In genomic region chr10:43404675-43405221, GRCh38 we compare ENCODE assay signal across 9 cellular contexts. TPM values are rescaled to one million over a fixed set of nuclear protein-coding genes. Genes with fewer than 3 reads are reported as not detected.
A peak's percentile ranks its signal among the peaks of the same experiment; 100 is the strongest.
DNase-seq lines count a peak whose midpoint lies in the region; ATAC-seq and TF ChIP-seq lines count a peak whose summit lies in the region.
"Had no signal": no experiment of that assay in that cellular context is flagged by ENCODE, and none has a peak within 500 bp of the region (broad histone marks: within the 10 kb centered on the region; RNA-seq: fewer than 3 reads in every experiment).

No MANE protein-coding gene starts in this region.

- peaks cover 61% of the 10 kb centered on the region for H3K4me1 ChIP-seq in upper lobe of right lung

- peak overlapping the region; percentile 78 for H3K4me2 ChIP-seq in SU-DHL-6 (ENCODE audit: low read depth, low read length, poor library complexity, severe bottlenecking)

- peak overlapping the region; percentile 45 for H3K27ac ChIP-seq in SU-DHL-6 (ENCODE audit: low read depth, low read length)
- no peak overlapping the region for H3K27ac ChIP-seq in upper lobe of right lung
- H3K27ac ChIP-seq in dorsolateral prefrontal cortex, result no peak overlapping the region

- H3K79me2 ChIP-seq in SU-DHL-6 (ENCODE audit: insufficient read depth, low read length), result peaks cover 95% of the 10 kb centered on the region

- intact Hi-C loops in upper lobe of right lung (cut with DNase I) (no loop called here), dorsolateral prefrontal cortex (cut with DNase I) (loop anchor here in 1 of 2 donors (5.0 kb wide), 1 partner anchor 47 kb away; no protein-coding TSS in a partner anchor)

- peaks cover 30% of the 10 kb centered on the region for H4K20me1 ChIP-seq in SU-DHL-6 (ENCODE audit: low read depth, low read length)

- H3K36me3 Mint-ChIP-seq in stimulated activated naive CD8-positive, alpha-beta T cell treated with anti-CD3 and anti-CD28 coated beads, Interleukin-15, Interleukin-2, amounts not matched to agents 100 ng/mL and 50 ng/mL, for 24 hours (ENCODE audit: low read depth), result peaks cover 76% of the 10 kb centered on the region
- H3K36me3 Mint-ChIP-seq in glutamatergic neuron (ENCODE audit: unreplicated experiment), result no peaks in the 10 kb centered on the region

- H3K9me2 ChIP-seq in SU-DHL-6 (replicated peaks; ENCODE audit: insufficient read depth, low read length), result no peaks in the 10 kb centered on the region

- no peaks in the 10 kb centered on the region for H3K27me3 Mint-ChIP-seq in stimulated activated naive CD8-positive, alpha-beta T cell treated with anti-CD3 and anti-CD28 coated beads, Interleukin-15, Interleukin-2, amounts not matched to agents 100 ng/mL and 50 ng/mL, for 24 hours
- peaks cover 3% of the 10 kb centered on the region for H3K27me3 Mint-ChIP-seq in glutamatergic neuron (ENCODE audit: unreplicated experiment)

- peak overlapping the region; percentile 93 for H3K4me3 Mint-ChIP-seq in stimulated activated naive CD8-positive, alpha-beta T cell treated with anti-CD3 and anti-CD28 coated beads, Interleukin-15, Interleukin-2, amounts not matched to agents 100 ng/mL and 50 ng/mL, for 24 hours
- H3K4me3 Mint-ChIP-seq in glutamatergic neuron (ENCODE audit: unreplicated experiment), result peak overlapping the region; percentile 38

- peaks cover 58% of the 10 kb centered on the region for H3F3A ChIP-seq in SU-DHL-6 (ENCODE audit: insufficient read depth)

- H3K27me3 ChIP-seq in SU-DHL-6 (ENCODE audit: low read length), result no peaks in the 10 kb centered on the region
- no peaks in the 10 kb centered on the region for H3K27me3 ChIP-seq in upper lobe of right lung
- H3K27me3 ChIP-seq in dorsolateral prefrontal cortex, result no peaks in the 10 kb centered on the region

- H3K27ac Mint-ChIP-seq in stimulated activated naive CD8-positive, alpha-beta T cell treated with anti-CD3 and anti-CD28 coated beads, Interleukin-15, Interleukin-2, amounts not matched to agents 100 ng/mL and 50 ng/mL, for 24 hours, result peak overlapping the region; percentile 93
- H3K27ac Mint-ChIP-seq in glutamatergic neuron (ENCODE audit: unreplicated experiment), result no peak overlapping the region

- peak overlapping the region; percentile 100 for H3K9ac ChIP-seq in SU-DHL-6 (ENCODE audit: low read length)

- ATAC-seq in stimulated activated naive CD8-positive, alpha-beta T cell treated with anti-CD3 and anti-CD28 coated beads, Interleukin-15, Interleukin-2, amounts not matched to agents 100 U/mL and 50 U/mL, for 24 hours, result no peak
- ATAC-seq in upper lobe of right lung (no peak), HG03565 (IDR thresholded peaks at IDR 0.05; ENCODE audit: unreplicated experiment) (no peak), HG02610 (IDR thresholded peaks at IDR 0.05; ENCODE audit: unreplicated experiment) (no peak)

- H3K36me3 ChIP-seq in SU-DHL-6 (ENCODE audit: low read length), result peaks cover 26% of the 10 kb centered on the region
- peaks cover 16% of the 10 kb centered on the region for H3K36me3 ChIP-seq in upper lobe of right lung

- H3K4me1 Mint-ChIP-seq in stimulated activated naive CD8-positive, alpha-beta T cell treated with anti-CD3 and anti-CD28 coated beads, Interleukin-15, Interleukin-2, amounts not matched to agents 100 ng/mL and 50 ng/mL, for 24 hours (ENCODE audit: low read depth), result peaks cover 58% of the 10 kb centered on the region
- peaks cover 16% of the 10 kb centered on the region for H3K4me1 Mint-ChIP-seq in glutamatergic neuron (ENCODE audit: low read depth, unreplicated experiment)

- DNase-seq in stimulated activated naive CD8-positive, alpha-beta T cell treated with anti-CD3 and anti-CD28 coated beads, Interleukin-15, Interleukin-2, amounts not matched to agents 100 U/mL and 50 U/mL, for 24 hours, result no peak
- DNase-seq in glutamatergic neuron (no peak), upper lobe of right lung (no peak), dorsolateral prefrontal cortex (no peak)
- DNase-seq: DMS153 had no signal

- TF ChIP-seq CTCF in SU-DHL-6 (IDR thresholded peaks at IDR 0.05; ENCODE audit: insufficient read depth, low read length, poor library complexity, severe bottlenecking) (no peak), glutamatergic neuron (IDR thresholded peaks at IDR 0.05; ENCODE audit: partially characterized antibody, unreplicated experiment) (no peak), upper lobe of right lung (IDR thresholded peaks at IDR 0.05) (no peak), dorsolateral prefrontal cortex (IDR thresholded peaks at IDR 0.05 in 54 of 56, conservative IDR thresholded peaks at IDR 0.05 in 2 of 56; ENCODE audit: low read depth in 1 of 56, partially characterized antibody in 56 of 56) (no peak)

- H3K9me3 Mint-ChIP-seq in stimulated activated naive CD8-positive, alpha-beta T cell treated with anti-CD3 and anti-CD28 coated beads, Interleukin-15, Interleukin-2, amounts not matched to agents 100 ng/mL and 50 ng/mL, for 24 hours, result no peaks in the 10 kb centered on the region
- H3K9me3 Mint-ChIP-seq in glutamatergic neuron (ENCODE audit: unreplicated experiment), result peaks cover 6% of the 10 kb centered on the region

- H3K4me3 ChIP-seq in SU-DHL-6 (ENCODE audit: insufficient read depth, low read length, poor library complexity, severe bottlenecking) (peak overlapping the region; percentile 86), upper lobe of right lung (peak overlapping the region; percentile 91), dorsolateral prefrontal cortex (peak overlapping the region in 2 of 59 donors; percentile 2 to 8)

- H2AFZ ChIP-seq in SU-DHL-6 (ENCODE audit: low read depth, low read length, severe bottlenecking), result no peak overlapping the region

- H3K9me3 ChIP-seq in SU-DHL-6 (ENCODE audit: insufficient read depth, low read length), result no peaks in the 10 kb centered on the region
- no peaks in the 10 kb centered on the region for H3K9me3 ChIP-seq in upper lobe of right lung

RNA-seq across cellular contexts. Expression of gene HNRNPF, which starts 4.2 kb away (rescaled TPM):
- total RNA-seq in glutamatergic neuron (ENCODE audit: unreplicated experiment) (99.7 TPM), upper lobe of right lung (183 TPM), dorsolateral prefrontal cortex (100 to 1,000 TPM in 2 of 120 experiments, 10 to 100 TPM in 118; 39.3 to 109 (median 59.0) TPM)

RNA-seq across cellular contexts. Expression of gene ZNF487, which starts 32.2 kb away (rescaled TPM):
- total RNA-seq in glutamatergic neuron (ENCODE audit: unreplicated experiment) (2.1 TPM), upper lobe of right lung (5.6 TPM), dorsolateral prefrontal cortex (10 to 100 TPM; 12.0 to 31.9 (median 20.8) TPM)

RNA-seq across cellular contexts. Expression of gene FXYD4, which starts 33.3 kb away (rescaled TPM):
- not detected for total RNA-seq in glutamatergic neuron (ENCODE audit: unreplicated experiment)
- 1.1 TPM for total RNA-seq in upper lobe of right lung
- total RNA-seq in dorsolateral prefrontal cortex, result 10 to 100 TPM in 1 of 120 experiments, 1 to 10 TPM in 56, under 1 TPM in 3, not detected in 60; 0.84 to 12.4 (median 2.4) TPM
